ENCODE assay signal across 8 cellular contexts in the genomic region with DNA sequence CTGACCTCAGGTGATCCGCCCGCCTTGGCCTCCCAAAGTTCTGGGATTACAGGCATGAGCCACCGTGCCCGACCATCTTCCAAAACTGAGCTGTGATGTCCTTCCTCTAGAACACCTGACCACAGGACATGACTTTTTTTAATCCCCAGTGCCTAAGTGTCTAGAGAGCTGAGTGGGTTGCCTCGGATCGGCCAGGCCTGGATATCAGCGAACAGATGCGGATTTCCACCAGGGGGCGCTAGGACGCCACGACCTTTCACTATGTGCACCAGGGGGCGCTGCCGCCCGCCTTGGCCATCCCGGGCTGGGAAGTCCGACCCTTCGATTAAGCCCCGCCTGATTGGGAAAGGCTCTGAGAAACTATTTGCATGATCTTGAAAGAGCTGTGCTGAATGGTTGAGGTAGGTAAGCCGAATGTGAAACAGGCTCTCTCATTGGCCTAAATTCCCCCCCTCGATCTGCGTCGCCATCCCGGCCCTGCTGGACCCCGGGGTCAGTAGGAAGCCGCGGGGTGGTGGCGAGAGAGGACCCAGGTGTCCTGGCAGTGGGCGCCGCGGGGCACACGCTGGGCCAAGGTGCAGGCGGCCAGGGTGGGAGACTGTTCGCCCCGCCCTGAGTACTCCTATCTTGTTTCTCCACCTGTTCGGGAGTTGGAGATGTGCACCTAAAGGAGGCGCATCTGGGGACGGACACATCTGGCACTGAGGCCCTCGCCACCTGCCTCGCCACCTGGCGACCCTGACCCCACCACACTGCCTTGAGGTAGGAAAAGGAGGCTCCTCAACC. TPM values are rescaled to one million over a fixed set of nuclear protein-coding genes. Genes with fewer than 3 reads are reported as not detected.
DNase-seq lines count a peak whose midpoint lies in the region; ATAC-seq, FAIRE-seq and TF ChIP-seq lines count a peak whose summit lies in the region.

A gene with protein sequence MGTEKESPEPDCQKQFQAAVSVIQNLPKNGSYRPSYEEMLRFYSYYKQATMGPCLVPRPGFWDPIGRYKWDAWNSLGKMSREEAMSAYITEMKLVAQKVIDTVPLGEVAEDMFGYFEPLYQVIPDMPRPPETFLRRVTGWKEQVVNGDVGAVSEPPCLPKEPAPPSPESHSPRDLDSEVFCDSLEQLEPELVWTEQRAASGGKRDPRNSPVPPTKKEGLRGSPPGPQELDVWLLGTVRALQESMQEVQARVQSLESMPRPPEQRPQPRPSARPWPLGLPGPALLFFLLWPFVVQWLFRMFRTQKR (plus strand): TSS at position 496 of the 786 bp plus-strand sequence. CDS start 458 bp downstream, outside the sequence.

- H3K4me3 ChIP-seq in kidney (ENCODE audit: low read length in 2 of 2), result peak within 1 kb of the TSS; percentile 88 to 92

- TF ChIP-seq CTCF in kidney (IDR thresholded peaks at IDR 0.05; ENCODE audit: borderline replicate concordance, extremely low read depth, insufficient read depth), result peak; percentile 100

- H3K9ac ChIP-seq in kidney (ENCODE audit: low read length in 2 of 2), result peak within 1 kb of the TSS; percentile 83 to 99

- peaks cover 0 to 4% of the 10 kb centered on the region in 2 donors for H3K36me3 ChIP-seq in kidney (ENCODE audit: control insufficient read depth in 1 of 2, insufficient read depth in 2 of 2, low read length in 2 of 2)

- H3K9me3 ChIP-seq in kidney (ENCODE audit: control insufficient read depth in 1 of 2, low read length in 2 of 2), result no peaks in the 10 kb centered on the region

- DNase-seq in Ammon's horn (ENCODE audit: low spot score) (peak; percentile 96), NCI-H446 treated with DMSO at 0.1 percent for 48 hours (lab: John Stamatoyannopoulos, UW) (peak; percentile 91), cerebellum (ENCODE audit: low spot score) (peak; percentile 97), kidney (peak; percentile 97)
- DNase-seq in activated CD4-positive, CD25-positive, alpha-beta regulatory T cell treated with anti-CD3 and anti-CD28 coated beads, Interleukin-2, amount 50 U/mL, for 72 hours, result peak; percentile 98
- DNase-seq in stimulated activated CD4-positive, alpha-beta T cell treated with anti-CD3 and anti-CD28 coated beads, Interleukin-15, amount 100 ng/mL, for 24 hours, result peak; percentile 97

- FAIRE-seq in kidney (lab: Jason Lieb, UNC), result peak; percentile 98

- intact Hi-C loops in kidney (cut with DNase I), result loop anchor here (10.0 kb wide), 1 partner anchor 59 kb away; no protein-coding TSS in a partner anchor

- peak within 1 kb of the TSS; percentile 79 to 85 for H3K27ac ChIP-seq in kidney (ENCODE audit: low read depth in 2 of 2, low read length in 2 of 2)

- ATAC-seq in GM19035 (IDR thresholded peaks at IDR 0.05; ENCODE audit: unreplicated experiment) (peak; percentile 82), HG03354 (IDR thresholded peaks at IDR 0.05; ENCODE audit: poor library complexity, severe bottlenecking, unreplicated experiment) (peak; percentile 80)

- H3K4me1 ChIP-seq in kidney (ENCODE audit: control insufficient read depth in 1 of 2, insufficient read depth in 1 of 2, low read depth in 1 of 2, low read length in 2 of 2), result peaks cover 6 to 19% of the 10 kb centered on the region in 2 donors

RNA-seq across cellular contexts. Expression of the gene that starts here (rescaled TPM):
- 1.9 TPM for total RNA-seq in cerebellum
- 19.2 TPM for total RNA-seq in kidney
- 46.3 TPM for polyA plus RNA-seq in kidney (ENCODE audit: insufficient read depth, low read depth, low replicate concordance)

Comparison
In these comparisons a context has a peak if more than half of its experiments do, and no peak if none do; other contexts are left out.
1. Peak in every context shown above with its lines: DNase-seq, ATAC-seq, H3K4me3 ChIP-seq and H3K27ac ChIP-seq.